In genomic region chr2:13135369-13135768, GRCh38 we compare ENCODE assay signal across 36 cellular contexts.
A peak's percentile ranks its signal among the peaks of the same experiment; 100 is the strongest.
DNase-seq lines count a peak whose midpoint lies in the region; ATAC-seq, FAIRE-seq and TF ChIP-seq lines count a peak whose summit lies in the region.
"Had no signal": no experiment of that assay in that cellular context is flagged by ENCODE, and none has a peak within 500 bp of the region (broad histone marks: within the 10 kb centered on the region; RNA-seq: fewer than 3 reads in every experiment).

No MANE protein-coding gene starts in this region.

- H3K79me2 ChIP-seq in HepG2 (ENCODE audit: insufficient read depth, low read length) (no peaks in the 10 kb centered on the region), GM23338 (replicated peaks; ENCODE audit: insufficient read depth) (no peaks in the 10 kb centered on the region)

- H3K9me3 ChIP-seq in liver (ENCODE audit: control insufficient read depth in 4 of 4, low read length in 3 of 4) (no peaks in the 10 kb centered on the region), HepG2 (ENCODE audit: low read length) (peaks cover 70% of the 10 kb centered on the region), right lobe of liver (no peaks in the 10 kb centered on the region), small intestine (ENCODE audit: control insufficient read depth, low read depth) (no peaks in the 10 kb centered on the region)
- H3K9me3 ChIP-seq: BE2C, Caco-2 had no signal

- H3K9ac ChIP-seq in liver (ENCODE audit: low read depth in 1 of 2, low read length in 2 of 2) (no peak overlapping the region), HepG2 (ENCODE audit: insufficient read depth, low read depth, low read length) (no peak overlapping the region)
- H3K9ac ChIP-seq: BLaER1; BLaER1 treated with 17β-estradiol and CSF1 and Interleukin-3, amounts not matched to agents 10 nM and 100 nM had no signal

- H4K20me1 ChIP-seq in HepG2 (ENCODE audit: insufficient read depth, low read length), result no peaks in the 10 kb centered on the region
- no peaks in the 10 kb centered on the region for H4K20me1 ChIP-seq in GM23338 (replicated peaks; ENCODE audit: insufficient read depth)
- H4K20me1 ChIP-seq: BLaER1; BLaER1 treated with 17β-estradiol and CSF1 and Interleukin-3, amounts not matched to agents 10 nM and 100 nM had no signal

- no peaks in the 10 kb centered on the region for H3K36me3 ChIP-seq in liver (ENCODE audit: control insufficient read depth in 4 of 4, insufficient read depth in 3 of 4, low read depth in 1 of 4, low read length in 3 of 4)
- no peaks in the 10 kb centered on the region for H3K36me3 ChIP-seq in HepG2 (replicated peaks in 1 of 2; ENCODE audit: control insufficient read depth in 1 of 2, insufficient read depth in 2 of 2, low read length in 2 of 2)
- no peaks in the 10 kb centered on the region for H3K36me3 ChIP-seq in GM23338 (ENCODE audit: insufficient read depth)
- H3K36me3 ChIP-seq in right lobe of liver, result no peaks in the 10 kb centered on the region
- H3K36me3 ChIP-seq in small intestine (ENCODE audit: control insufficient read depth in 2 of 2, insufficient read depth in 2 of 2, low read length in 2 of 2), result no peaks in the 10 kb centered on the region
- H3K36me3 ChIP-seq: BE2C; BLaER1; BLaER1 treated with 17β-estradiol and CSF1 and Interleukin-3, amounts not matched to agents 10 nM and 100 nM had no signal

- no peaks in the 10 kb centered on the region for H3F3A ChIP-seq in GM23338 (replicated peaks; ENCODE audit: low read depth)

- H3K4me2 ChIP-seq in HepG2 (ENCODE audit: low read depth, low read length) (no peak overlapping the region), GM23338 (no peak overlapping the region)
- H3K4me2 ChIP-seq: A549; BLaER1; BLaER1 treated with 17β-estradiol and CSF1 and Interleukin-3, amounts not matched to agents 10 nM and 100 nM had no signal

- intact Hi-C loops in HepG2 (cut with micrococcal nuclease; ENCODE audit: unreplicated experiment), result no loop called here
- intact Hi-C loops in right lobe of liver (cut with DNase I), result no loop called here

- BruUV-seq in HepG2 (replicated peaks; lab: Mats Ljungman, UMichigan), result no TSS peak

- no peaks in the 10 kb centered on the region for H3K36me3 Mint-ChIP-seq in GM23338 (ENCODE audit: low read depth)
- H3K36me3 Mint-ChIP-seq: CD14-positive monocyte; CD4-positive, alpha-beta memory T cell; CD4-positive, CD25-positive, alpha-beta regulatory T cell; CD8-positive, alpha-beta memory T cell; CD8-positive, alpha-beta T cell had no signal

- no peaks in the 10 kb centered on the region for H3K27me3 ChIP-seq in liver (ENCODE audit: control insufficient read depth in 4 of 4, insufficient read depth in 4 of 4, low read length in 3 of 4)
- H3K27me3 ChIP-seq in HepG2 (ENCODE audit: control insufficient read depth in 1 of 2, insufficient read depth in 2 of 2, low read length in 2 of 2), result no peaks in the 10 kb centered on the region
- H3K27me3 ChIP-seq in GM23338 (ENCODE audit: insufficient read depth), result no peaks in the 10 kb centered on the region
- H3K27me3 ChIP-seq in right lobe of liver, result no peaks in the 10 kb centered on the region
- H3K27me3 ChIP-seq in small intestine (ENCODE audit: control insufficient read depth in 2 of 2, insufficient read depth in 2 of 2, low read length in 2 of 2), result no peaks in the 10 kb centered on the region
- H3K27me3 ChIP-seq: BE2C; BLaER1; BLaER1 treated with 17β-estradiol and CSF1 and Interleukin-3, amounts not matched to agents 10 nM and 100 nM had no signal

- TF ChIP-seq POLR2A in HepG2 (IDR thresholded peaks at IDR 0.05; ENCODE audit: insufficient read depth in 1 of 2, low read depth in 2 of 2, low read length in 2 of 2) (no peak), right lobe of liver (IDR thresholded peaks at IDR 0.05) (no peak)

- CTCF ChIA-PET in HepG2 (lab: Yijun Ruan, JAX; ENCODE audit: low intra/inter-chr PET ratio, low total read pairs), result no interaction called here

- FAIRE-seq in HepG2 (lab: Jason Lieb, UNC), result no peak
- no peak for FAIRE-seq in small intestine (lab: Jason Lieb, UNC)
- FAIRE-seq: A204.1, A549, D721Med had no signal

- H3K4me1 Mint-ChIP-seq in GM23338, result no peaks in the 10 kb centered on the region
- H3K4me1 Mint-ChIP-seq: B cell; CD14-positive monocyte; CD4-positive, alpha-beta memory T cell; CD4-positive, CD25-positive, alpha-beta regulatory T cell; CD8-positive, alpha-beta memory T cell had no signal

- peaks cover 6% of the 10 kb centered on the region; the same call in 1 of the 2 replicates for H3K9me2 ChIP-seq in GM23338 (ENCODE audit: insufficient read depth)

- H3K27ac ChIP-seq in liver (ENCODE audit: low read depth in 1 of 2, low read length in 2 of 2), result peak overlapping the region; percentile 33 to 46
- H3K27ac ChIP-seq in HepG2 (ENCODE audit: extremely low read length, insufficient read depth, low read length), result no peak overlapping the region
- H3K27ac ChIP-seq in GM23338 (ENCODE audit: low read depth), result no peak overlapping the region
- peak overlapping the region in 2 of 3 donors; percentile 39 to 60 for H3K27ac ChIP-seq in right lobe of liver
- H3K27ac ChIP-seq in small intestine (ENCODE audit: low read depth in 1 of 2, low read length in 1 of 2), result no peak overlapping the region
- H3K27ac ChIP-seq: 22Rv1; A549; BLaER1; BLaER1 treated with 17β-estradiol and CSF1 and Interleukin-3, amounts not matched to agents 10 nM and 100 nM; C4-2B had no signal

- ATAC-seq in HepG2 (no peak), GM23338 (no peak), left lobe of liver (peak; percentile 62), right lobe of liver (peak; percentile 39 to 56 (median 40)), GM21390 (IDR thresholded peaks at IDR 0.05; ENCODE audit: unreplicated experiment) (no peak), HG03097 (IDR thresholded peaks at IDR 0.05; ENCODE audit: low FRiP score, unreplicated experiment) (no peak)
- ATAC-seq: A549; CD8-positive, alpha-beta T cell had no signal

- H2AFZ ChIP-seq in HepG2 (ENCODE audit: low read length) (no peak overlapping the region), GM23338 (peak overlapping the region; percentile 59)

- no peak overlapping the region for H3K27ac Mint-ChIP-seq in GM23338
- H3K27ac Mint-ChIP-seq: B cell; CD14-positive monocyte; CD4-positive, alpha-beta memory T cell; CD4-positive, alpha-beta T cell; CD4-positive, CD25-positive, alpha-beta regulatory T cell; CD8-positive, alpha-beta T cell had no signal

- H3K4me3 ChIP-seq in liver (ENCODE audit: low read depth in 1 of 3, low read length in 3 of 3) (no peak overlapping the region), HepG2 (replicated peaks in 1 of 3; ENCODE audit: insufficient read depth in 1 of 3, low read depth in 2 of 3, low read length in 3 of 3) (no peak overlapping the region), GM23338 (no peak overlapping the region), right lobe of liver (no peak overlapping the region), small intestine (ENCODE audit: low read depth in 1 of 2, low read length in 2 of 2) (no peak overlapping the region)
- H3K4me3 ChIP-seq: A549; BLaER1; BLaER1 treated with 17β-estradiol and CSF1 and Interleukin-3, amounts not matched to agents 10 nM and 100 nM had no signal

- H3K4me1 ChIP-seq in liver (ENCODE audit: control insufficient read depth in 4 of 4, insufficient read depth in 4 of 4, low read length in 3 of 4), result peaks cover 0 to 19% (median 11%) of the 10 kb centered on the region in 4 donors
- no peaks in the 10 kb centered on the region for H3K4me1 ChIP-seq in HepG2 (ENCODE audit: insufficient read depth, low read length)
- H3K4me1 ChIP-seq in GM23338 (ENCODE audit: insufficient read depth), result no peaks in the 10 kb centered on the region
- H3K4me1 ChIP-seq in right lobe of liver, result peaks cover 0 to 14% (median 4%) of the 10 kb centered on the region in 4 donors
- H3K4me1 ChIP-seq in small intestine (ENCODE audit: control insufficient read depth in 2 of 2, insufficient read depth in 1 of 2, low read depth in 1 of 2, low read length in 1 of 2), result no peaks in the 10 kb centered on the region
- H3K4me1 ChIP-seq: A549, BE2C, Caco-2 had no signal

- DNase-seq in HepG2 (ENCODE audit: low spot score) (no peak), GM23338 (ENCODE audit: low spot score) (no peak), left lobe of liver (ENCODE audit: low spot score) (no peak), right lobe of liver (no peak), small intestine (no peak)
- DNase-seq: 8988T; ACHN; AML-193; BE2C; C1 segment of cervical spinal cord; Caco-2; Calu3; CD4-positive, alpha-beta memory T cell; CD4-positive, alpha-beta T cell; CD4-positive, CD25-positive, alpha-beta regulatory T cell; CD8-positive, alpha-beta memory T cell; CD8-positive, alpha-beta T cell; COR-L47; DMS 273 treated with DMSO at 0.1 percent for 48 hours; DMS153; DMS79; DMS79 treated with DMSO at 0.1 percent for 48 hours; DND-41; EL had no signal

- no peak overlapping the region for H3K4me3 Mint-ChIP-seq in GM23338
- H3K4me3 Mint-ChIP-seq: B cell; CD14-positive monocyte; CD4-positive, alpha-beta memory T cell; CD4-positive, alpha-beta T cell; CD4-positive, CD25-positive, alpha-beta regulatory T cell; CD8-positive, alpha-beta memory T cell; CD8-positive, alpha-beta T cell had no signal

- WGBS in liver, result 46% methylated on average over 3 of the region's 3 CpGs
- WGBS in HepG2 (ENCODE audit: low lambda C conversion rate), result 71% methylated on average over 3 of the region's 3 CpGs
- 20% methylated on average over 3 of the region's 3 CpGs for WGBS in right lobe of liver (ENCODE audit: insufficient coverage, low coverage, low lambda C conversion rate, missing lambda C conversion rate)
- WGBS in small intestine, 3 donors, result 74 to 89% (median 77%) methylated on average over 3 of the region's 3 CpGs

- POLR2A ChIA-PET in HepG2 (lab: Yijun Ruan, JAX), result no interaction called here

- TF ChIP-seq EP300 in HepG2 (IDR thresholded peaks at IDR 0.05; ENCODE audit: low read depth in 2 of 2, low read length in 2 of 2) (no peak), HepG2 (CRISPR knock-in tag; IDR thresholded peaks at IDR 0.05; ENCODE audit: borderline replicate concordance) (no peak)

- H3K9me3 Mint-ChIP-seq in GM23338, result peaks cover 10% of the 10 kb centered on the region
- H3K9me3 Mint-ChIP-seq: CD4-positive, alpha-beta T cell; CD8-positive, alpha-beta memory T cell; CD8-positive, alpha-beta T cell had no signal

- TF ChIP-seq RAD21 in liver (IDR thresholded peaks at IDR 0.05) (no peak), HepG2 (CRISPR knock-in tag; IDR thresholded peaks at IDR 0.05) (no peak)

- H3K27me3 Mint-ChIP-seq in GM23338 (ENCODE audit: insufficient read depth, low read depth, poor library complexity), result no peaks in the 10 kb centered on the region
- H3K27me3 Mint-ChIP-seq: B cell had no signal

- TF ChIP-seq CTCF in liver (IDR thresholded peaks at IDR 0.05; ENCODE audit: low read depth, low read length, missing input control), result no peak
- no peak for TF ChIP-seq CTCF in HepG2 (CRISPR knock-in tag; IDR thresholded peaks at IDR 0.05)
- TF ChIP-seq CTCF in GM23338 (conservative IDR thresholded peaks at IDR 0.05; ENCODE audit: low read depth in 2 of 2), result no peak
- TF ChIP-seq CTCF in right lobe of liver (IDR thresholded peaks at IDR 0.05), result no peak

- in situ Hi-C loops in HepG2 (cut with HindIII; ENCODE audit: extremely low pct_ligation_motif_present, low pct_unique_long_range_greater_than_20kb), result no loop called here

TF ChIP-seq in liver, 16 proteins besides CTCF, POLR2A, EP300 and RAD21 (continues in another document):
- no peak for TF ChIP-seq TAF1 (conservative IDR thresholded peaks at IDR 0.05)

Comparison
In these comparisons a context has a peak if more than half of its experiments do, and no peak if none do; other contexts are left out.
1. H3K27ac ChIP-seq: peak in liver (2 of 2) and right lobe of liver (2 of 3); none in HepG2 (single experiment), GM23338 (single experiment) and small intestine (0 of 2).
2. ATAC-seq: peak in left lobe of liver (single experiment) and right lobe of liver (4 of 4); none in HepG2 (single experiment), GM23338 (single experiment), GM21390 (single experiment) and HG03097 (single experiment).